1 cellular context compared by ENCODE assay signal in the genomic region with DNA sequence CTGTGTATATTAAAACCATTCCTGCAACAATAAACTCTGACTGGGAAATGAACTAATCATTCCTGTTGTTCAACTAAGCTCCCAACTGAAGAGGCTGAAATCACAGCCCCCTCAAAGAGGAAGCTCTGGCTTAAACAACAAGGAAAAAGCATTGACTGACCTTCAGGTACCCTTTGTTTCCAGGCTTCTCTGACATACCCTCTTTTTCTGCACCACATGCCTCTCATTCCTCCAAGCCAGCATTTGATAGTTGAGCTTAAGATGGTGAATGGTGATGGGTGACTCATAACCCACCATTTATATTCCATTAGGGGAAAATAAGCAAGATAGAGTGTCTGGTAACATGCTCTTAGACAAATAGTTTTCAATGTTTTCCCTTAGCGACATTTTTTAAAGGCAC.
A peak's percentile ranks its signal among the peaks of the same experiment; 100 is the strongest.
TF ChIP-seq lines count a peak whose summit lies in the region.

No MANE protein-coding gene starts in this region.

TF ChIP-seq in IMR-90, 13 proteins besides CTCF, POLR2A, EP300 and RAD21:
- TF ChIP-seq NFE2L2 (IDR thresholded peaks at IDR 0.05; ENCODE audit: low read depth, low read length) (no peak), MAFK (IDR thresholded peaks at IDR 0.05; ENCODE audit: low read depth, low read length) (no peak), BHLHE40 (IDR thresholded peaks at IDR 0.05; ENCODE audit: low read depth, low read length) (no peak), CEBPB (IDR thresholded peaks at IDR 0.05; ENCODE audit: low read depth, low read length) (no peak), SMC3 (IDR thresholded peaks at IDR 0.05; ENCODE audit: low read depth, low read length) (no peak), CHD1 (IDR thresholded peaks at IDR 0.05; ENCODE audit: low read depth, low read length) (no peak), MAZ (IDR thresholded peaks at IDR 0.05; ENCODE audit: borderline replicate concordance, low read depth, low read length) (no peak), FOS (IDR thresholded peaks at IDR 0.05; ENCODE audit: low read depth, low read length) (peak; percentile 59; the same call in 1 of the 2 replicates), MXI1 (IDR thresholded peaks at IDR 0.05; ENCODE audit: borderline replicate concordance, low read depth, low read length) (no peak), RCOR1 (IDR thresholded peaks at IDR 0.05; ENCODE audit: insufficient replicate concordance, low read length) (peak; percentile 24)
- TF ChIP-seq, protein P1, sequence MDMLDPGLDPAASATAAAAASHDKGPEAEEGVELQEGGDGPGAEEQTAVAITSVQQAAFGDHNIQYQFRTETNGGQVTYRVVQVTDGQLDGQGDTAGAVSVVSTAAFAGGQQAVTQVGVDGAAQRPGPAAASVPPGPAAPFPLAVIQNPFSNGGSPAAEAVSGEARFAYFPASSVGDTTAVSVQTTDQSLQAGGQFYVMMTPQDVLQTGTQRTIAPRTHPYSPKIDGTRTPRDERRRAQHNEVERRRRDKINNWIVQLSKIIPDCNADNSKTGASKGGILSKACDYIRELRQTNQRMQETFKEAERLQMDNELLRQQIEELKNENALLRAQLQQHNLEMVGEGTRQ (IDR thresholded peaks at IDR 0.05; ENCODE audit: low read depth, low read length), result no peak
- TF ChIP-seq, protein P2, sequence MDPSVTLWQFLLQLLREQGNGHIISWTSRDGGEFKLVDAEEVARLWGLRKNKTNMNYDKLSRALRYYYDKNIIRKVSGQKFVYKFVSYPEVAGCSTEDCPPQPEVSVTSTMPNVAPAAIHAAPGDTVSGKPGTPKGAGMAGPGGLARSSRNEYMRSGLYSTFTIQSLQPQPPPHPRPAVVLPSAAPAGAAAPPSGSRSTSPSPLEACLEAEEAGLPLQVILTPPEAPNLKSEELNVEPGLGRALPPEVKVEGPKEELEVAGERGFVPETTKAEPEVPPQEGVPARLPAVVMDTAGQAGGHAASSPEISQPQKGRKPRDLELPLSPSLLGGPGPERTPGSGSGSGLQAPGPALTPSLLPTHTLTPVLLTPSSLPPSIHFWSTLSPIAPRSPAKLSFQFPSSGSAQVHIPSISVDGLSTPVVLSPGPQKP (IDR thresholded peaks at IDR 0.05; ENCODE audit: borderline replicate concordance, low read depth, low read length), result no peak
